In genomic region chr14:69027242-69027913, GRCh38 we compare ENCODE assay signal across 24 cellular contexts.
"Had no signal": no experiment of that assay in that cellular context is flagged by ENCODE, and none has a peak within 500 bp of the region (broad histone marks: within the 10 kb centered on the region; RNA-seq: fewer than 3 reads in every experiment).

No MANE protein-coding gene starts in this region.

- H3K4me1 Mint-ChIP-seq: stimulated activated effector memory CD8-positive, alpha-beta T cell treated with anti-CD3 and anti-CD28 coated beads, Interleukin-12 subunit alpha, Interleukin-12 subunit beta, amount 100 ng/mL, for 72 hours had no signal

- H3K27ac Mint-ChIP-seq: dendritic cell treated with granulocyte-macrophage colony-stimulating factor and Interleukin-4, amounts not matched to agents 40 ng/mL and 50 ng/mL, for 4 days; stimulated activated effector memory CD8-positive, alpha-beta T cell treated with anti-CD3 and anti-CD28 coated beads, Interleukin-12 subunit alpha, Interleukin-12 subunit beta, amount 100 ng/mL, for 72 hours had no signal

- H3K4me2 ChIP-seq: hepatocyte had no signal

- H3K4me1 ChIP-seq: colonic mucosa, esophagus muscularis mucosa, foreskin keratinocyte, gastroesophageal sphincter, heart left ventricle, left lung, pancreas, stomach, thyroid gland had no signal

- H3K27ac ChIP-seq: colonic mucosa, esophagus muscularis mucosa, foreskin keratinocyte, gastroesophageal sphincter, heart left ventricle, hepatocyte, left lung, neutrophil, pancreas, stomach, thyroid gland had no signal

- H3K27me3 ChIP-seq: colonic mucosa, esophagus muscularis mucosa, gastroesophageal sphincter, heart left ventricle, hepatocyte, left lung, neutrophil, pancreas, stomach, thyroid gland had no signal

- DNase-seq: colonic mucosa; effector CD8-positive, alpha-beta T cell; foreskin keratinocyte; heart left ventricle; left cardiac atrium; left lung; mammary epithelial cell; naive thymus-derived CD8-positive, alpha-beta T cell; pancreas; retina; stimulated activated CD4-positive, alpha-beta T cell treated with anti-CD3 and anti-CD28 coated beads, Interleukin-2, amount 100 ng/mL, for 24 hours; stimulated activated CD4-positive, alpha-beta T cell treated with anti-CD3 and anti-CD28 coated beads, Interleukin-4, amount 100 ng/mL, for 24 hours; stimulated activated naive CD4-positive, alpha-beta T cell treated with Interleukin-2 at 50 U/mL for 16 hours; stomach; thyroid gland; trophoblast cell had no signal

- H3K9me3 ChIP-seq: colonic mucosa, esophagus muscularis mucosa, gastroesophageal sphincter, heart left ventricle, left lung, neutrophil, pancreas, stomach, thyroid gland had no signal

- FAIRE-seq: endothelial cell of umbilical vein, pancreas had no signal

- H3K36me3 Mint-ChIP-seq: naive thymus-derived CD8-positive, alpha-beta T cell; stimulated activated effector memory CD8-positive, alpha-beta T cell treated with anti-CD3 and anti-CD28 coated beads, Interleukin-12 subunit alpha, Interleukin-12 subunit beta, amount 100 ng/mL, for 72 hours had no signal

- ATAC-seq: foreskin keratinocyte; gastroesophageal sphincter; heart left ventricle; left cardiac atrium; left lung; naive thymus-derived CD8-positive, alpha-beta T cell; pancreas; sciatic nerve; stimulated activated effector memory CD8-positive, alpha-beta T cell treated with anti-CD3 and anti-CD28 coated beads, Interleukin-12 subunit alpha, Interleukin-12 subunit beta, amount 100 ng/mL, for 72 hours had no signal

- H3K36me3 ChIP-seq: colonic mucosa, esophagus muscularis mucosa, gastroesophageal sphincter, heart left ventricle, left lung, neutrophil, pancreas, stomach, thyroid gland had no signal

- H3K4me3 ChIP-seq: colonic mucosa, esophagus muscularis mucosa, gastroesophageal sphincter, heart left ventricle, hepatocyte, left lung, pancreas, stomach, thyroid gland had no signal

- H2AFZ ChIP-seq: hepatocyte had no signal

- H3K9me3 Mint-ChIP-seq: dendritic cell treated with granulocyte-macrophage colony-stimulating factor and Interleukin-4, amounts not matched to agents 40 ng/mL and 50 ng/mL, for 4 days; naive thymus-derived CD8-positive, alpha-beta T cell; stimulated activated effector memory CD8-positive, alpha-beta T cell treated with anti-CD3 and anti-CD28 coated beads, Interleukin-12 subunit alpha, Interleukin-12 subunit beta, amount 100 ng/mL, for 72 hours had no signal

- H3K4me3 Mint-ChIP-seq: dendritic cell treated with granulocyte-macrophage colony-stimulating factor and Interleukin-4, amounts not matched to agents 40 ng/mL and 50 ng/mL, for 4 days; naive thymus-derived CD8-positive, alpha-beta T cell; stimulated activated effector memory CD8-positive, alpha-beta T cell treated with anti-CD3 and anti-CD28 coated beads, Interleukin-12 subunit alpha, Interleukin-12 subunit beta, amount 100 ng/mL, for 72 hours had no signal
